Comparison of ENCODE assay signal across 20 cellular contexts in genomic region chr7:84913731-84914130, GRCh38.
A peak's percentile ranks its signal among the peaks of the same experiment; 100 is the strongest.
DNase-seq lines count a peak whose midpoint lies in the region; TF ChIP-seq lines count a peak whose summit lies in the region.
"Had no signal": no experiment of that assay in that cellular context is flagged by ENCODE, and none has a peak within 500 bp of the region (broad histone marks: within the 10 kb centered on the region; RNA-seq: fewer than 3 reads in every experiment).

No MANE protein-coding gene starts in this region.

- no peaks in the 10 kb centered on the region for H3K27me3 Mint-ChIP-seq in MCF 10A (ENCODE audit: insufficient read depth, unreplicated experiment)
- H3K27me3 Mint-ChIP-seq: activated CD4-positive, alpha-beta T cell treated with anti-CD3 and anti-CD28 coated beads, Interleukin-2, amount 10 ng/mL, durations not matched to agents 7 days and 5 days; activated naive CD8-positive, alpha-beta T cell treated with anti-CD3 and anti-CD28 coated beads, Interleukin-2, amount 10 ng/mL, durations not matched to agents 7 days and 5 days; naive B cell had no signal

- H3K27me3 ChIP-seq in breast epithelium: no peaks in the 10 kb centered on the region
- H3K27me3 ChIP-seq: SJCRH30 had no signal

- TF ChIP-seq POLR2A in breast epithelium (IDR thresholded peaks at IDR 0.05): no peak

- CTCF ChIA-PET in MCF 10A (lab: Yijun Ruan, JAX): no interaction called here

- peak; percentile 20 for DNase-seq in MCF 10A (ENCODE audit: unreplicated experiment)
- no peak for DNase-seq in breast epithelium (ENCODE audit: low spot score in 2 of 2)
- peak; percentile 7 for DNase-seq in RPMI7951 (ENCODE audit: low read depth)
- DNase-seq in fibroblast of peridontal ligament (ENCODE audit: extremely low read depth): peak; percentile 47
- no peak for DNase-seq in LoVo (ENCODE audit: low spot score)
- no peak for DNase-seq in NCI-H2227 (lab: John Stamatoyannopoulos, UW; ENCODE audit: unreplicated experiment)
- no peak for DNase-seq in mucosa of gallbladder (ENCODE audit: low spot score)
- DNase-seq in GM13976 (ENCODE audit: low spot score): no peak
- DNase-seq: 8988T; activated CD4-positive, alpha-beta T cell treated with anti-CD3 and anti-CD28 coated beads, Interleukin-2, amount 10 ng/mL, durations not matched to agents 7 days and 5 days; activated naive CD8-positive, alpha-beta T cell treated with anti-CD3 and anti-CD28 coated beads, Interleukin-2, amount 10 ng/mL, durations not matched to agents 7 days and 5 days; activated T-cell treated with anti-CD3 and anti-CD28 coated beads, Interleukin-2, amount 50 U/mL, for 1 hour; GF-D8; hypothalamus; naive B cell; NCI-H1105; NCI-H2171; SJCRH30; substantia nigra had no signal

- H3K4me3 ChIP-seq in breast epithelium: no peak overlapping the region
- H3K4me3 ChIP-seq: prostate gland, SJCRH30 had no signal

- in situ Hi-C loops in GM13976 (cut with MboI; ENCODE audit: low sequenced_read_pairs, unreplicated experiment): no loop called here

- H3K4me1 ChIP-seq in breast epithelium: no peaks in the 10 kb centered on the region
- H3K4me1 ChIP-seq: prostate gland, SJCRH30 had no signal

- POLR2A ChIA-PET in MCF 10A (lab: Yijun Ruan, JAX): no interaction called here

- H3K27ac ChIP-seq in breast epithelium: no peak overlapping the region
- H3K27ac ChIP-seq: prostate gland, SJCRH30 had no signal

- no peaks in the 10 kb centered on the region for H3K36me3 ChIP-seq in breast epithelium
- H3K36me3 ChIP-seq: prostate gland, SJCRH30 had no signal

- intact Hi-C loops in MCF 10A (cut with micrococcal nuclease) (no loop called here), breast epithelium (cut with DNase I; ENCODE audit: low total_unique reads) (no loop called here)

- H3K4me1 Mint-ChIP-seq in MCF 10A (ENCODE audit: insufficient read depth, unreplicated experiment): no peaks in the 10 kb centered on the region
- H3K4me1 Mint-ChIP-seq: activated CD4-positive, alpha-beta T cell treated with anti-CD3 and anti-CD28 coated beads, Interleukin-2, amount 10 ng/mL, durations not matched to agents 7 days and 5 days; activated naive CD8-positive, alpha-beta T cell treated with anti-CD3 and anti-CD28 coated beads, Interleukin-2, amount 10 ng/mL, durations not matched to agents 7 days and 5 days; naive B cell had no signal

- H3K4me3 Mint-ChIP-seq in MCF 10A (ENCODE audit: unreplicated experiment): no peak overlapping the region
- H3K4me3 Mint-ChIP-seq: activated CD4-positive, alpha-beta T cell treated with anti-CD3 and anti-CD28 coated beads, Interleukin-2, amount 10 ng/mL, durations not matched to agents 7 days and 5 days; activated naive CD8-positive, alpha-beta T cell treated with anti-CD3 and anti-CD28 coated beads, Interleukin-2, amount 10 ng/mL, durations not matched to agents 7 days and 5 days; naive B cell had no signal

- H3K27ac Mint-ChIP-seq in MCF 10A (ENCODE audit: low read depth, unreplicated experiment): no peak overlapping the region
- H3K27ac Mint-ChIP-seq: activated CD4-positive, alpha-beta T cell treated with anti-CD3 and anti-CD28 coated beads, Interleukin-2, amount 10 ng/mL, durations not matched to agents 7 days and 5 days; activated naive CD8-positive, alpha-beta T cell treated with anti-CD3 and anti-CD28 coated beads, Interleukin-2, amount 10 ng/mL, durations not matched to agents 7 days and 5 days; naive B cell had no signal

- no peak for TF ChIP-seq CTCF in MCF 10A (IDR thresholded peaks at IDR 0.05; ENCODE audit: unreplicated experiment)
- no peak for TF ChIP-seq CTCF in breast epithelium (IDR thresholded peaks at IDR 0.05)
- no peak for TF ChIP-seq CTCF in GM13976 (IDR thresholded peaks at IDR 0.05; ENCODE audit: borderline replicate concordance, control extremely low read depth, extremely low read depth, insufficient read depth, missing control alignments)

- no peaks in the 10 kb centered on the region for H3K9me3 Mint-ChIP-seq in MCF 10A (ENCODE audit: unreplicated experiment)
- H3K9me3 Mint-ChIP-seq: activated CD4-positive, alpha-beta T cell treated with anti-CD3 and anti-CD28 coated beads, Interleukin-2, amount 10 ng/mL, durations not matched to agents 7 days and 5 days; activated naive CD8-positive, alpha-beta T cell treated with anti-CD3 and anti-CD28 coated beads, Interleukin-2, amount 10 ng/mL, durations not matched to agents 7 days and 5 days had no signal

- BruUV-seq in MCF 10A (replicated peaks; lab: Mats Ljungman, UMichigan): no TSS peak

- H3K36me3 Mint-ChIP-seq in MCF 10A (ENCODE audit: insufficient read depth, unreplicated experiment): no peaks in the 10 kb centered on the region
- H3K36me3 Mint-ChIP-seq: activated naive CD8-positive, alpha-beta T cell treated with anti-CD3 and anti-CD28 coated beads, Interleukin-2, amount 10 ng/mL, durations not matched to agents 7 days and 5 days; naive B cell had no signal

- H3K9me3 ChIP-seq in breast epithelium: no peaks in the 10 kb centered on the region
- H3K9me3 ChIP-seq: prostate gland, SJCRH30 had no signal

Comparison
In these comparisons a context has a peak if more than half of its experiments do, and no peak if none do; other contexts are left out.
1. DNase-seq: peak in MCF 10A (single experiment), RPMI7951 (single experiment) and fibroblast of peridontal ligament (single experiment); none in breast epithelium (0 of 2), LoVo (single experiment), NCI-H2227 (single experiment), mucosa of gallbladder (single experiment) and GM13976 (single experiment).